Comparison of ENCODE assay signal across 1 cellular context in the genomic region with DNA sequence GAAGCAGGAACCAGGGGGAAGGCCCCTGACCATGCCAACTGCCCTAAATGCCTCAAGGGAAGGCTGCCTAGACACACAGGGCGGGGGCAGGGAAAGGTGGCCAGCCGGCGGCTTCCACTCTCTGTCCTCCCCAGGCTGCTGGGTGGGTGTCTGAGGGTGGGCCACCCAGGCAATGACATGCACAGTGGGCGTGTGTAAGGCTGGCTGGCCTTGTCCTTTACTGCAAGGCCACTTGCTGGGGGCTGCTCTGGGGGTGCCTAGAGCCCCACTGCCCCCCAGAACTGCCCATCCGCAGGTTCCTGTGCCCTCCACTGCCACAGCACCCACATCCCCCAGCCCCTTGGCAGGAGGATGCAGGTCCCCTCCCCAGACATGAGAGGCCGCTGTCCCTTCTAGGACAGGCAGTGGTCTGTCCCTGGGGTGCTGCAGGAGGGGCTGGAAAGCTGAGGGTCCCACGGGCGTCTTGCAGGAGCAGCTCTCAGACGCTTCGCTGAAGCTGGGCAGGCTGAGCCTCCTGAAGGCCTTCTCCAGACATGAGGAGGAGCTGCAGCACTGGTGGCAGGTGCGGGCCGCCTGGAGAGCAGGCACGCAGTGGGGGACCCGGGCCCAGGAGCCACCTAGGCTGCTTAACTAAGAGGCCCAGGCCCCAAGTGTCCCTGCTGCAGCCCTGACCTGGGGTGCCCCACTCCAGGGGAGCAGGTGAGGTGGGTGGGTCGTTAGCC.
TF ChIP-seq lines count a peak whose summit lies in the region.

No MANE protein-coding gene starts in this region.

TF ChIP-seq in H1, 55 proteins besides CTCF, POLR2A, EP300 and RAD21:
- TF ChIP-seq RNF2 (IDR thresholded peaks at IDR 0.05; ENCODE audit: borderline replicate concordance, low read depth, low read length, missing control alignments, poor library complexity, severe bottlenecking) (no peak), SIX5 (IDR thresholded peaks at IDR 0.05; ENCODE audit: low read depth, low read length) (no peak), RFX5 (IDR thresholded peaks at IDR 0.05; ENCODE audit: borderline replicate concordance, low read depth, low read length) (no peak), CBX5 (IDR thresholded peaks at IDR 0.05; ENCODE audit: low read depth, low read length) (no peak), CHD2 (IDR thresholded peaks at IDR 0.05; ENCODE audit: low read length) (no peak), NANOG (IDR thresholded peaks at IDR 0.05; ENCODE audit: insufficient read depth, low read depth, low read length, poor library complexity, severe bottlenecking) (no peak), TEAD4 (IDR thresholded peaks at IDR 0.05; ENCODE audit: low read depth, low read length) (no peak), POLR2AphosphoS5 (IDR thresholded peaks at IDR 0.05; ENCODE audit: low read depth, low read length) (no peak), SUZ12 (IDR thresholded peaks at IDR 0.05; ENCODE audit: low read length) (no peak), NRF1 (IDR thresholded peaks at IDR 0.05; ENCODE audit: low read depth, low read length) (no peak), KDM1A (IDR thresholded peaks at IDR 0.05; ENCODE audit: borderline replicate concordance, low read length) (no peak), RXRA (IDR thresholded peaks at IDR 0.05; ENCODE audit: insufficient read depth, low read depth, low read length) (no peak), GABPA (IDR thresholded peaks at IDR 0.05; ENCODE audit: borderline replicate concordance, insufficient read depth, low read length) (no peak), TAF7 (optimal IDR thresholded peaks at IDR 0.05; ENCODE audit: borderline replicate concordance, low read depth, low read length) (no peak), FOSL1 (IDR thresholded peaks at IDR 0.05; ENCODE audit: insufficient read depth, low read depth, low read length) (no peak), CTBP2 (IDR thresholded peaks at IDR 0.05; ENCODE audit: borderline replicate concordance, insufficient read depth, insufficient read length, low read length) (no peak), KDM5A (IDR thresholded peaks at IDR 0.05; ENCODE audit: low read length) (no peak), TCF12 (IDR thresholded peaks at IDR 0.05; ENCODE audit: low read depth, low read length) (no peak)
- TF ChIP-seq, protein P1, sequence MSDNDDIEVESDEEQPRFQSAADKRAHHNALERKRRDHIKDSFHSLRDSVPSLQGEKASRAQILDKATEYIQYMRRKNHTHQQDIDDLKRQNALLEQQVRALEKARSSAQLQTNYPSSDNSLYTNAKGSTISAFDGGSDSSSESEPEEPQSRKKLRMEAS (IDR thresholded peaks at IDR 0.05), result no peak
- TF ChIP-seq, protein P2, sequence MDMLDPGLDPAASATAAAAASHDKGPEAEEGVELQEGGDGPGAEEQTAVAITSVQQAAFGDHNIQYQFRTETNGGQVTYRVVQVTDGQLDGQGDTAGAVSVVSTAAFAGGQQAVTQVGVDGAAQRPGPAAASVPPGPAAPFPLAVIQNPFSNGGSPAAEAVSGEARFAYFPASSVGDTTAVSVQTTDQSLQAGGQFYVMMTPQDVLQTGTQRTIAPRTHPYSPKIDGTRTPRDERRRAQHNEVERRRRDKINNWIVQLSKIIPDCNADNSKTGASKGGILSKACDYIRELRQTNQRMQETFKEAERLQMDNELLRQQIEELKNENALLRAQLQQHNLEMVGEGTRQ (IDR thresholded peaks at IDR 0.05; ENCODE audit: low read length), result no peak
TF ChIP-seq in H1: peak in this region for 0.
